19 cellular contexts compared by ENCODE assay signal in genomic region chr10:107091126-107091525, GRCh38.
DNase-seq lines count a peak whose midpoint lies in the region; FAIRE-seq and TF ChIP-seq lines count a peak whose summit lies in the region.
"Had no signal": no experiment of that assay in that cellular context is flagged by ENCODE, and none has a peak within 500 bp of the region (broad histone marks: within the 10 kb centered on the region; RNA-seq: fewer than 3 reads in every experiment).

No MANE protein-coding gene starts in this region.

- intact Hi-C loops in MCF 10A (cut with micrococcal nuclease) (no loop called here), breast epithelium (cut with DNase I; ENCODE audit: low total_unique reads) (no loop called here), PC-9 (cut with micrococcal nuclease; ENCODE audit: unreplicated experiment) (no loop called here)

- H3K14ac ChIP-seq in mesenchymal stem cell (ENCODE audit: low read length in 2 of 2), result no peak overlapping the region

- no peak for FAIRE-seq in urothelium cell line (lab: Jason Lieb, UNC)
- FAIRE-seq: H1, HepG2 had no signal

- H3K4me1 ChIP-seq in breast epithelium, result no peaks in the 10 kb centered on the region
- no peaks in the 10 kb centered on the region for H3K4me1 ChIP-seq in mesenchymal stem cell (ENCODE audit: control insufficient read depth, insufficient read depth, low read depth, low read length)
- no peaks in the 10 kb centered on the region for H3K4me1 ChIP-seq in PC-9 (replicated peaks; ENCODE audit: insufficient read depth)
- H3K4me1 ChIP-seq: BLaER1 had no signal

- no peak overlapping the region for H2AK5ac ChIP-seq in mesenchymal stem cell (ENCODE audit: low read length, severe bottlenecking)

- no peak overlapping the region for H3K18ac ChIP-seq in mesenchymal stem cell (ENCODE audit: low read depth in 1 of 2, low read length in 2 of 2)

- WGBS in mesenchymal stem cell, result 69% methylated on average over 2 of the region's 2 CpGs

- in situ Hi-C loops in SK-MEL-5 (cut with HindIII; ENCODE audit: low pct_unique_long_range_greater_than_20kb, low sequenced_read_pairs), result no loop called here

- no peak overlapping the region for H2BK12ac ChIP-seq in mesenchymal stem cell (ENCODE audit: low read length in 2 of 2)

- H3K4me2 ChIP-seq in mesenchymal stem cell (ENCODE audit: low read length, poor library complexity, severe bottlenecking) (no peak overlapping the region), PC-9 (no peak overlapping the region)
- H3K4me2 ChIP-seq: BLaER1, KMS-11 had no signal

- no peak overlapping the region for H3K23ac ChIP-seq in mesenchymal stem cell (ENCODE audit: low read length in 2 of 2)

- no peaks in the 10 kb centered on the region for H3K79me1 ChIP-seq in mesenchymal stem cell (replicated peaks; ENCODE audit: low read length, poor library complexity, severe bottlenecking)

- CTCF ChIA-PET in MCF 10A (lab: Yijun Ruan, JAX) (interaction anchor here (1.0 kb wide), 1 partner anchor 307 kb away, joined by 3 read pairs; no protein-coding TSS in a partner anchor), PC-9 (lab: Charles Lee) (no interaction called here)

- H3K4me3 ChIP-seq in breast epithelium (no peak overlapping the region), mesenchymal stem cell (ENCODE audit: insufficient read depth in 1 of 2, low read depth in 1 of 2, low read length in 2 of 2) (no peak overlapping the region), PC-9 (no peak overlapping the region)
- H3K4me3 ChIP-seq: BLaER1, SK-N-MC had no signal

- no peaks in the 10 kb centered on the region for H3K27me3 Mint-ChIP-seq in MCF 10A (ENCODE audit: insufficient read depth, unreplicated experiment)

- no peaks in the 10 kb centered on the region for H3K4me1 Mint-ChIP-seq in MCF 10A (ENCODE audit: insufficient read depth, unreplicated experiment)

- H3K4me3 Mint-ChIP-seq in MCF 10A (ENCODE audit: unreplicated experiment), result no peak overlapping the region
- H3K4me3 Mint-ChIP-seq: CD8-positive, alpha-beta T cell had no signal

- no peak overlapping the region for H2BK15ac ChIP-seq in mesenchymal stem cell (ENCODE audit: low read depth, poor library complexity, severe bottlenecking)

- no peak for TF ChIP-seq POLR2A in breast epithelium (IDR thresholded peaks at IDR 0.05)

- H3F3A ChIP-seq in PC-9 (ENCODE audit: insufficient read depth, low read depth), result no peaks in the 10 kb centered on the region

- no peaks in the 10 kb centered on the region for H3K9me3 Mint-ChIP-seq in MCF 10A (ENCODE audit: unreplicated experiment)

- H4K91ac ChIP-seq in mesenchymal stem cell (ENCODE audit: low read length), result no peak overlapping the region

- H3K27ac Mint-ChIP-seq in MCF 10A (ENCODE audit: low read depth, unreplicated experiment), result no peak overlapping the region
- H3K27ac Mint-ChIP-seq: CD8-positive, alpha-beta T cell had no signal

- TF ChIP-seq CTCF in MCF 10A (IDR thresholded peaks at IDR 0.05; ENCODE audit: unreplicated experiment) (no peak), breast epithelium (IDR thresholded peaks at IDR 0.05) (no peak), PC-9 (conservative IDR thresholded peaks at IDR 0.05) (no peak)

- no peaks in the 10 kb centered on the region for H3K27me3 ChIP-seq in breast epithelium
- no peaks in the 10 kb centered on the region for H3K27me3 ChIP-seq in mesenchymal stem cell (ENCODE audit: control insufficient read depth in 1 of 2, insufficient read depth in 1 of 2, low read length in 2 of 2)
- no peaks in the 10 kb centered on the region for H3K27me3 ChIP-seq in PC-9 (ENCODE audit: insufficient read depth, low read depth)
- H3K27me3 ChIP-seq: BLaER1 had no signal

- DNase-seq in MCF 10A (ENCODE audit: unreplicated experiment) (peak; percentile 6), breast epithelium (ENCODE audit: low spot score in 2 of 2) (no peak), SK-MEL-5 (ENCODE audit: low read depth, low spot score) (peak; percentile 65), mesenchymal stem cell (peak; percentile 0), urothelium cell line (ENCODE audit: low spot score) (peak; percentile 31), NCI-H2171 (lab: John Stamatoyannopoulos, UW) (no peak), PC-9 (no peak), COLO668 (lab: John Stamatoyannopoulos, UW; ENCODE audit: unreplicated experiment) (no peak)
- DNase-seq: 8988T; CD8-positive, alpha-beta T cell; MM.1S; NCI-H1105; NCI-H187; NCI-H526 treated with DMSO at 0.1 percent for 48 hours had no signal

- POLR2A ChIA-PET in MCF 10A (lab: Yijun Ruan, JAX), result no interaction called here
- POLR2A ChIA-PET in PC-9 (lab: Charles Lee; ENCODE audit: unreplicated experiment), result no interaction called here

- H3K9ac ChIP-seq in mesenchymal stem cell (ENCODE audit: low read length), result no peak overlapping the region
- H3K9ac ChIP-seq: BLaER1, KMS-11 had no signal

- H3K9me3 ChIP-seq in breast epithelium (no peaks in the 10 kb centered on the region), mesenchymal stem cell (ENCODE audit: control insufficient read depth, low read length) (peaks cover 4% of the 10 kb centered on the region), PC-9 (ENCODE audit: insufficient read depth, low read depth) (no peaks in the 10 kb centered on the region)
- H3K9me3 ChIP-seq: BLaER1 had no signal

- no peaks in the 10 kb centered on the region for H3K9me2 ChIP-seq in PC-9 (ENCODE audit: insufficient read depth)

- H2BK120ac ChIP-seq in mesenchymal stem cell (ENCODE audit: low read depth, low read length), result no peak overlapping the region

- H2AFZ ChIP-seq in mesenchymal stem cell (ENCODE audit: low read depth, low read length) (no peak overlapping the region), PC-9 (no peak overlapping the region)

- H3K36me3 Mint-ChIP-seq in MCF 10A (ENCODE audit: insufficient read depth, unreplicated experiment), result no peaks in the 10 kb centered on the region
- H3K36me3 Mint-ChIP-seq: CD8-positive, alpha-beta T cell had no signal

- no peak overlapping the region for H3K27ac ChIP-seq in breast epithelium
- H3K27ac ChIP-seq in mesenchymal stem cell (ENCODE audit: low read length, poor library complexity, severe bottlenecking), result no peak overlapping the region
- no peak overlapping the region for H3K27ac ChIP-seq in PC-9
- H3K27ac ChIP-seq: BLaER1, KMS-11, SK-N-MC had no signal

- no peaks in the 10 kb centered on the region for H3K79me2 ChIP-seq in PC-9 (ENCODE audit: low read depth)

- no peak overlapping the region for H4K8ac ChIP-seq in mesenchymal stem cell (ENCODE audit: low read length)

- no peak overlapping the region for H2BK5ac ChIP-seq in mesenchymal stem cell (ENCODE audit: low read depth, low read length, poor library complexity, severe bottlenecking)

- no peak overlapping the region for H3K4ac ChIP-seq in mesenchymal stem cell (ENCODE audit: low read depth in 1 of 2, low read length in 2 of 2)

- no peaks in the 10 kb centered on the region for H3K36me3 ChIP-seq in breast epithelium
- H3K36me3 ChIP-seq in mesenchymal stem cell (ENCODE audit: control insufficient read depth in 1 of 2, insufficient read depth in 2 of 2, low read depth in 1 of 2, low read length in 2 of 2), result no peaks in the 10 kb centered on the region
- H3K36me3 ChIP-seq in PC-9 (ENCODE audit: low read depth), result no peaks in the 10 kb centered on the region
- H3K36me3 ChIP-seq: BLaER1 had no signal

- BruUV-seq in MCF 10A (replicated peaks; lab: Mats Ljungman, UMichigan) (no TSS peak), PC-9 (replicated peaks; lab: Mats Ljungman, UMichigan) (no TSS peak)

- no peaks in the 10 kb centered on the region for H4K20me1 ChIP-seq in PC-9 (ENCODE audit: insufficient read depth)
- H4K20me1 ChIP-seq: BLaER1 had no signal

Comparison
In these comparisons a context has a peak if more than half of its experiments do, and no peak if none do; other contexts are left out.
1. DNase-seq: peak in MCF 10A (single experiment), SK-MEL-5 (single experiment), mesenchymal stem cell (single experiment) and urothelium cell line (single experiment); none in breast epithelium (0 of 2), NCI-H2171 (single experiment), PC-9 (0 of 2) and COLO668 (single experiment).